1 cellular context compared by ENCODE assay signal in the genomic region with DNA sequence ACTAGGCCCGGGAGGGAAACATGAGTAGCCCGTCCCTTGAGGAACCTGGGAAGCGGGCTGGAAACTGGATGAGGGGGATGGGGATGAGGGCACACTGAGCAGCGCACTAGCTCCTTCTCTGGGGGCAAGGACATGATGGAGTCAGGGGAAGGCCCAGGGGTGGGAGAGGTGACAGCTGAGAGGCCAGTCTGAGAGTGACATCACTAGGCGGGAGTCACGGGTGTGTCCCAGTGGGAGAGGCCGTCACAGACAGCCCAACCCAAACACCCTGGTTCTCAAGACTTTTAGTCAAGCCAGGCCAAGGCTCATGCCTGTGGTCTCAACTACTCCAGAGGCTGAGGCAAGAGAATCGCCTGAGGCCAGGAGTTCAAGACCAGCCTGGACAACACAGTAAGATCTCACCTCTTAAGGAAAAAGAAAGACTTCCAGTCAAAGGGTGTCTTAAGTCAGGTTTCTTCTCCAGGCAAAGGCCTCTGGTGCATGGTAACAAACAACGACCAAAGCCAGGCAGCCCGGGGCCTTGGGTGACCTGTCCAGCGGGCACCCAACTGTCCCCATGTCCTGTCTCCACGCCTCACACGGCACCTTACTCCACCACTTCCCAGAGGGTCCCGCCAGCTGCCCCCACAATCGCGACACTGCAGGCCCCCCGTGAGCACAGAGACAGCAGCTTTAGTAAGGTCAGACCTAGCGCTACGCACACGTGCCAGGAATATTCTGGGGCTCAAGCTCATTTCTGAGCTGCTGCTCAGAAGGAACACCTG.
TF ChIP-seq lines count a peak whose summit lies in the region.

No MANE protein-coding gene starts in this region.

TF ChIP-seq in IMR-90, 13 proteins besides CTCF, POLR2A, EP300 and RAD21:
- TF ChIP-seq CHD1 (IDR thresholded peaks at IDR 0.05; ENCODE audit: low read depth, low read length) (no peak), NFE2L2 (IDR thresholded peaks at IDR 0.05; ENCODE audit: low read depth, low read length) (no peak), MXI1 (IDR thresholded peaks at IDR 0.05; ENCODE audit: borderline replicate concordance, low read depth, low read length) (no peak)
TF ChIP-seq in IMR-90: peak in this region for 0.
